In genomic region chr12:121784460-121784859, GRCh38 we compare ENCODE assay signal across 9 cellular contexts. TPM values are rescaled to one million over a fixed set of nuclear protein-coding genes. Genes with fewer than 3 reads are reported as not detected.
DNase-seq lines count a peak whose midpoint lies in the region; ATAC-seq, FAIRE-seq and TF ChIP-seq lines count a peak whose summit lies in the region.
"Had no signal": no experiment of that assay in that cellular context is flagged by ENCODE, and none has a peak within 500 bp of the region (broad histone marks: within the 10 kb centered on the region; RNA-seq: fewer than 3 reads in every experiment).

No MANE protein-coding gene starts in this region.

- H3K4me3 ChIP-seq in fibroblast of villous mesenchyme (ENCODE audit: low read depth, low read length): no peak overlapping the region

- no peak for ATAC-seq in activated CD8-positive, alpha-beta T cell treated with anti-CD3 and anti-CD28 coated beads, Interleukin-2, amount 10 ng/mL, durations not matched to agents 7 days and 5 days

- H3K27me3 Mint-ChIP-seq in activated naive CD4-positive, alpha-beta T cell treated with anti-CD3 and anti-CD28 coated beads, Interleukin-2, amount 10 ng/mL, durations not matched to agents 7 days and 5 days: no peaks in the 10 kb centered on the region
- H3K27me3 Mint-ChIP-seq in activated CD8-positive, alpha-beta T cell treated with anti-CD3 and anti-CD28 coated beads, Interleukin-2, amount 10 ng/mL, durations not matched to agents 7 days and 5 days (ENCODE audit: low read depth): no peaks in the 10 kb centered on the region

- peak overlapping the region; percentile 51 for H3K4me3 Mint-ChIP-seq in activated naive CD4-positive, alpha-beta T cell treated with anti-CD3 and anti-CD28 coated beads, Interleukin-2, amount 10 ng/mL, durations not matched to agents 7 days and 5 days
- H3K4me3 Mint-ChIP-seq in activated CD8-positive, alpha-beta T cell treated with anti-CD3 and anti-CD28 coated beads, Interleukin-2, amount 10 ng/mL, durations not matched to agents 7 days and 5 days: peak overlapping the region; percentile 63
- H3K4me3 Mint-ChIP-seq: CD14-positive monocyte had no signal

- H3K4me1 Mint-ChIP-seq in activated naive CD4-positive, alpha-beta T cell treated with anti-CD3 and anti-CD28 coated beads, Interleukin-2, amount 10 ng/mL, durations not matched to agents 7 days and 5 days: peaks cover 79% of the 10 kb centered on the region
- H3K4me1 Mint-ChIP-seq in activated CD8-positive, alpha-beta T cell treated with anti-CD3 and anti-CD28 coated beads, Interleukin-2, amount 10 ng/mL, durations not matched to agents 7 days and 5 days (ENCODE audit: low read depth): peaks cover 73% of the 10 kb centered on the region

- DNase-seq in activated naive CD4-positive, alpha-beta T cell treated with anti-CD3 and anti-CD28 coated beads, Interleukin-2, amount 10 ng/mL, durations not matched to agents 7 days and 5 days: no peak
- DNase-seq in activated naive CD4-positive, alpha-beta T cell treated with anti-CD3 and anti-CD28 coated beads, Interleukin-2, amount 50 U/mL, for 16 hours: no peak
- no peak for DNase-seq in activated CD8-positive, alpha-beta T cell treated with anti-CD3 and anti-CD28 coated beads, Interleukin-2, amount 10 ng/mL, durations not matched to agents 7 days and 5 days
- DNase-seq in fibroblast of villous mesenchyme (ENCODE audit: low read depth) (peak; percentile 73), urothelium cell line (ENCODE audit: low spot score) (peak; percentile 67), NOMO-1 treated with DMSO at 0.1 percent for 48 hours (lab: John Stamatoyannopoulos, UW; ENCODE audit: unreplicated experiment) (no peak), RPMI8226 (no peak), NCI-H1694 (lab: John Stamatoyannopoulos, UW) (no peak)

- no peaks in the 10 kb centered on the region for H3K9me3 Mint-ChIP-seq in activated naive CD4-positive, alpha-beta T cell treated with anti-CD3 and anti-CD28 coated beads, Interleukin-2, amount 10 ng/mL, durations not matched to agents 7 days and 5 days
- H3K9me3 Mint-ChIP-seq in activated CD8-positive, alpha-beta T cell treated with anti-CD3 and anti-CD28 coated beads, Interleukin-2, amount 10 ng/mL, durations not matched to agents 7 days and 5 days (ENCODE audit: insufficient read depth): no peaks in the 10 kb centered on the region
- H3K9me3 Mint-ChIP-seq: CD14-positive monocyte had no signal

- FAIRE-seq in urothelium cell line (lab: Jason Lieb, UNC): no peak

- TF ChIP-seq CTCF in fibroblast of villous mesenchyme (IDR thresholded peaks at IDR 0.05; ENCODE audit: insufficient read depth, low read depth, low read length): no peak

- CTCF ChIA-PET in activated naive CD4-positive, alpha-beta T cell treated with anti-CD3 and anti-CD28 coated beads, Interleukin-2, amount 10 ng/mL, durations not matched to agents 7 days and 5 days (lab: Charles Lee): interaction anchor here (0.6 to 14.1 kb wide), 5 partner anchors 7 to 104 kb away, joined by 3 to 300 read pairs (median 4); partner anchors contain the start of genes PSMD9 and RHOF
- CTCF ChIA-PET in activated CD8-positive, alpha-beta T cell treated with anti-CD3 and anti-CD28 coated beads, Interleukin-2, amount 10 ng/mL, durations not matched to agents 7 days and 5 days (lab: Charles Lee): interaction anchor here (1.4 to 26.5 kb wide), 3 partner anchors 7 to 21 kb away, joined by 4 to 956 read pairs (median 581); partner anchors contain the start of genes RHOF and SETD1B

- POLR2A ChIA-PET in activated CD8-positive, alpha-beta T cell treated with anti-CD3 and anti-CD28 coated beads, Interleukin-2, amount 10 ng/mL, durations not matched to agents 7 days and 5 days (lab: Charles Lee): interaction anchor here (0.8 to 26.9 kb wide), 3 partner anchors 9 to 112 kb away, joined by 3 to 543 read pairs (median 12); partner anchors contain the start of genes RHOF and SETD1B

- peak overlapping the region; percentile 99 for H3K27ac Mint-ChIP-seq in activated naive CD4-positive, alpha-beta T cell treated with anti-CD3 and anti-CD28 coated beads, Interleukin-2, amount 10 ng/mL, durations not matched to agents 7 days and 5 days
- peak overlapping the region; percentile 75 for H3K27ac Mint-ChIP-seq in activated CD8-positive, alpha-beta T cell treated with anti-CD3 and anti-CD28 coated beads, Interleukin-2, amount 10 ng/mL, durations not matched to agents 7 days and 5 days

- peaks cover 57% of the 10 kb centered on the region for H3K36me3 Mint-ChIP-seq in activated naive CD4-positive, alpha-beta T cell treated with anti-CD3 and anti-CD28 coated beads, Interleukin-2, amount 10 ng/mL, durations not matched to agents 7 days and 5 days
- peaks cover 67% of the 10 kb centered on the region for H3K36me3 Mint-ChIP-seq in activated CD8-positive, alpha-beta T cell treated with anti-CD3 and anti-CD28 coated beads, Interleukin-2, amount 10 ng/mL, durations not matched to agents 7 days and 5 days (ENCODE audit: low read depth)

RNA-seq across cellular contexts. Expression of gene RHOF, which starts 9.0 kb away (rescaled TPM):
- total RNA-seq in activated CD8-positive, alpha-beta T cell treated with anti-CD3 and anti-CD28 coated beads, Interleukin-2, amount 10 ng/mL, durations not matched to agents 7 days and 5 days: 100 to 1,000 TPM; 145 to 154 TPM
- 9.0 and 11.7 TPM in 2 replicates for total RNA-seq in fibroblast of villous mesenchyme

RNA-seq across cellular contexts. Expression of gene SETD1B, which starts 19.3 kb away (rescaled TPM):
- total RNA-seq in activated CD8-positive, alpha-beta T cell treated with anti-CD3 and anti-CD28 coated beads, Interleukin-2, amount 10 ng/mL, durations not matched to agents 7 days and 5 days: 10 to 100 TPM; 30.0 to 30.9 TPM
- 4.7 and 5.2 TPM in 2 replicates for total RNA-seq in fibroblast of villous mesenchyme

Comparison
In these comparisons a context has a peak if more than half of its experiments do, and no peak if none do; other contexts are left out.
1. DNase-seq: peak in fibroblast of villous mesenchyme (single experiment) and urothelium cell line (single experiment); none in activated naive CD4-positive, alpha-beta T cell treated with anti-CD3 and anti-CD28 coated beads, Interleukin-2, amount 10 ng/mL, durations not matched to agents 7 days and 5 days (single experiment), activated naive CD4-positive, alpha-beta T cell treated with anti-CD3 and anti-CD28 coated beads, Interleukin-2, amount 50 U/mL, for 16 hours (single experiment), activated CD8-positive, alpha-beta T cell treated with anti-CD3 and anti-CD28 coated beads, Interleukin-2, amount 10 ng/mL, durations not matched to agents 7 days and 5 days (single experiment), NOMO-1 treated with DMSO at 0.1 percent for 48 hours (single experiment), RPMI8226 (single experiment) and NCI-H1694 (single experiment).
2. RNA of gene RHOF, which starts 9.0 kb away (total RNA-seq): 145 to 154 TPM in activated CD8-positive, alpha-beta T cell treated with anti-CD3 and anti-CD28 coated beads, Interleukin-2, amount 10 ng/mL, durations not matched to agents 7 days and 5 days; 9.0 to 11.7 TPM in fibroblast of villous mesenchyme; every median in the first group is over 10 times any median in the second.